In genomic region chr19:12789098-12789903, GRCh38 we compare ENCODE assay signal across 1 cellular context.
A peak's percentile ranks its signal among the peaks of the same experiment; 100 is the strongest.
TF ChIP-seq lines count a peak whose summit lies in the region.

No MANE protein-coding gene starts in this region.

TF ChIP-seq in GM23338, 12 proteins besides CTCF, POLR2A, EP300 and RAD21:
- TF ChIP-seq, protein P1, sequence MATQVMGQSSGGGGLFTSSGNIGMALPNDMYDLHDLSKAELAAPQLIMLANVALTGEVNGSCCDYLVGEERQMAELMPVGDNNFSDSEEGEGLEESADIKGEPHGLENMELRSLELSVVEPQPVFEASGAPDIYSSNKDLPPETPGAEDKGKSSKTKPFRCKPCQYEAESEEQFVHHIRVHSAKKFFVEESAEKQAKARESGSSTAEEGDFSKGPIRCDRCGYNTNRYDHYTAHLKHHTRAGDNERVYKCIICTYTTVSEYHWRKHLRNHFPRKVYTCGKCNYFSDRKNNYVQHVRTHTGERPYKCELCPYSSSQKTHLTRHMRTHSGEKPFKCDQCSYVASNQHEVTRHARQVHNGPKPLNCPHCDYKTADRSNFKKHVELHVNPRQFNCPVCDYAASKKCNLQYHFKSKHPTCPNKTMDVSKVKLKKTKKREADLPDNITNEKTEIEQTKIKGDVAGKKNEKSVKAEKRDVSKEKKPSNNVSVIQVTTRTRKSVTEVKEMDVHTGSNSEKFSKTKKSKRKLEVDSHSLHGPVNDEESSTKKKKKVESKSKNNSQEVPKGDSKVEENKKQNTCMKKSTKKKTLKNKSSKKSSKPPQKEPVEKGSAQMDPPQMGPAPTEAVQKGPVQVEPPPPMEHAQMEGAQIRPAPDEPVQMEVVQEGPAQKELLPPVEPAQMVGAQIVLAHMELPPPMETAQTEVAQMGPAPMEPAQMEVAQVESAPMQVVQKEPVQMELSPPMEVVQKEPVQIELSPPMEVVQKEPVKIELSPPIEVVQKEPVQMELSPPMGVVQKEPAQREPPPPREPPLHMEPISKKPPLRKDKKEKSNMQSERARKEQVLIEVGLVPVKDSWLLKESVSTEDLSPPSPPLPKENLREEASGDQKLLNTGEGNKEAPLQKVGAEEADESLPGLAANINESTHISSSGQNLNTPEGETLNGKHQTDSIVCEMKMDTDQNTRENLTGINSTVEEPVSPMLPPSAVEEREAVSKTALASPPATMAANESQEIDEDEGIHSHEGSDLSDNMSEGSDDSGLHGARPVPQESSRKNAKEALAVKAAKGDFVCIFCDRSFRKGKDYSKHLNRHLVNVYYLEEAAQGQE (IDR thresholded peaks at IDR 0.05; ENCODE audit: unreplicated experiment), result no peak
- TF ChIP-seq EZH2 (IDR thresholded peaks at IDR 0.05; ENCODE audit: low read depth, unreplicated experiment), result peak; percentile 32
